Comparison of ENCODE assay signal across 24 cellular contexts in genomic region chr7:126838194-126838593, GRCh38.
A peak's percentile ranks its signal among the peaks of the same experiment; 100 is the strongest.
DNase-seq lines count a peak whose midpoint lies in the region; ATAC-seq and TF ChIP-seq lines count a peak whose summit lies in the region.
"Had no signal": no experiment of that assay in that cellular context is flagged by ENCODE, and none has a peak within 500 bp of the region (broad histone marks: within the 10 kb centered on the region; RNA-seq: fewer than 3 reads in every experiment).

No MANE protein-coding gene starts in this region.

- no peaks in the 10 kb centered on the region for H3K36me3 Mint-ChIP-seq in activated T-cell treated with anti-CD3 and anti-CD28 coated beads, Interleukin-2, amount 50 U/mL, for 4 hours (ENCODE audit: insufficient read depth)
- H3K36me3 Mint-ChIP-seq in activated T-helper 17 cell treated with anti-CD3 and anti-CD28 coated beads, Interleukin-2, amount 50 U/mL, for 72 hours (ENCODE audit: low read depth), result no peaks in the 10 kb centered on the region
- H3K36me3 Mint-ChIP-seq: CD14-positive monocyte; CD8-positive, alpha-beta memory T cell had no signal

- no peaks in the 10 kb centered on the region for H3K36me3 ChIP-seq in SK-N-SH (replicated peaks in 1 of 2; ENCODE audit: control insufficient read depth in 1 of 2, insufficient read depth in 2 of 2, low read length in 1 of 2)
- H3K36me3 ChIP-seq: BE2C; BLaER1 treated with 17β-estradiol and CSF1 and Interleukin-3, amounts not matched to agents 10 nM and 100 nM had no signal

- H3K27ac ChIP-seq in SK-N-SH (ENCODE audit: low read depth in 2 of 2, low read length in 1 of 2), result no peak overlapping the region
- H3K27ac ChIP-seq: A549; BLaER1 treated with 17β-estradiol and CSF1 and Interleukin-3, amounts not matched to agents 10 nM and 100 nM had no signal

- no peaks in the 10 kb centered on the region for H3K9me2 ChIP-seq in SK-N-SH

- no peaks in the 10 kb centered on the region for H3K79me2 ChIP-seq in SK-N-SH (ENCODE audit: insufficient read depth)

- H3K9ac ChIP-seq in SK-N-SH, result no peak overlapping the region
- H3K9ac ChIP-seq: BLaER1 treated with 17β-estradiol and CSF1 and Interleukin-3, amounts not matched to agents 10 nM and 100 nM had no signal

- no peak for DNase-seq in SK-N-SH
- DNase-seq in activated T-cell treated with anti-CD3 and anti-CD28 coated beads, Interleukin-2, amount 50 U/mL, for 4 hours, result no peak
- DNase-seq in activated T-cell treated with anti-CD3 and anti-CD28 coated beads, Interleukin-2, amount 50 U/mL, for 48 hours, result no peak
- DNase-seq in stimulated activated naive CD8-positive, alpha-beta T cell treated with anti-CD3 and anti-CD28 coated beads, Interleukin-15, Interleukin-2, amounts not matched to agents 100 U/mL and 50 U/mL, for 24 hours, result no peak
- no peak for DNase-seq in NCI-H1694 treated with DMSO at 0.1 percent for 48 hours (lab: John Stamatoyannopoulos, UW)
- DNase-seq: 8988T; ACHN; AML-193; BE2C; CD4-positive, alpha-beta T cell; CD8-positive, alpha-beta memory T cell; DMS 273 treated with DMSO at 0.1 percent for 48 hours; DMS79; EL; GDM1; H9 had no signal

- TF ChIP-seq RAD21 in SK-N-SH (IDR thresholded peaks at IDR 0.05; ENCODE audit: low read length), result no peak

- POLR2A ChIA-PET in SK-N-SH (lab: Yijun Ruan, JAX), result no interaction called here

- peaks cover 1% of the 10 kb centered on the region for H3K27me3 Mint-ChIP-seq in activated T-cell treated with anti-CD3 and anti-CD28 coated beads, Interleukin-2, amount 50 U/mL, for 4 hours (ENCODE audit: low read depth)
- H3K27me3 Mint-ChIP-seq in activated T-helper 17 cell treated with anti-CD3 and anti-CD28 coated beads, Interleukin-2, amount 50 U/mL, for 72 hours, result peaks cover 10% of the 10 kb centered on the region

- no peak overlapping the region for H3K27ac Mint-ChIP-seq in activated T-helper 17 cell treated with anti-CD3 and anti-CD28 coated beads, Interleukin-2, amount 50 U/mL, for 72 hours
- H3K27ac Mint-ChIP-seq: CD14-positive monocyte; CD4-positive, alpha-beta T cell; CD8-positive, alpha-beta memory T cell; GM23338; H9 had no signal

- CTCF ChIA-PET in SK-N-SH (lab: Yijun Ruan, JAX), result interaction anchor here (1.6 kb wide), 1 partner anchor 35 kb away, joined by 4 read pairs; no protein-coding TSS in a partner anchor

- ATAC-seq in SK-N-SH treated with all-trans-retinoic acid at 6 μM for 48 hours, result no peak
- ATAC-seq in activated T-cell treated with anti-CD3 and anti-CD28 coated beads, Interleukin-2, amount 50 U/mL, for 4 hours, result peak; percentile 51 to 56
- peak; percentile 29 for ATAC-seq in activated T-helper 17 cell treated with anti-CD3 and anti-CD28 coated beads, Interleukin-2, amount 50 U/mL, for 72 hours (replicated peaks)
- ATAC-seq in stimulated activated naive CD8-positive, alpha-beta T cell treated with anti-CD3 and anti-CD28 coated beads, Interleukin-15, Interleukin-2, amounts not matched to agents 100 U/mL and 50 U/mL, for 24 hours, result peak; percentile 52
- ATAC-seq: A549, GM12878, GM23338, HCT116 had no signal

- H3K9me3 ChIP-seq in SK-N-SH, result no peaks in the 10 kb centered on the region
- H3K9me3 ChIP-seq: A549; BE2C; BLaER1 treated with 17β-estradiol and CSF1 and Interleukin-3, amounts not matched to agents 10 nM and 100 nM had no signal

- H3K4me1 Mint-ChIP-seq in activated T-cell treated with anti-CD3 and anti-CD28 coated beads, Interleukin-2, amount 50 U/mL, for 4 hours (ENCODE audit: low read depth), result no peaks in the 10 kb centered on the region
- H3K4me1 Mint-ChIP-seq in activated T-helper 17 cell treated with anti-CD3 and anti-CD28 coated beads, Interleukin-2, amount 50 U/mL, for 72 hours, result no peaks in the 10 kb centered on the region
- H3K4me1 Mint-ChIP-seq: CD14-positive monocyte; CD8-positive, alpha-beta memory T cell; GM23338 had no signal

- TF ChIP-seq EP300 in SK-N-SH (IDR thresholded peaks at IDR 0.05; ENCODE audit: borderline replicate concordance in 1 of 2, low read depth in 1 of 2, low read length in 1 of 2), result no peak

- H3F3A ChIP-seq in SK-N-SH (replicated peaks; ENCODE audit: insufficient read depth), result no peaks in the 10 kb centered on the region

- no peaks in the 10 kb centered on the region for H4K20me1 ChIP-seq in SK-N-SH (ENCODE audit: insufficient read depth)
- H4K20me1 ChIP-seq: BLaER1 treated with 17β-estradiol and CSF1 and Interleukin-3, amounts not matched to agents 10 nM and 100 nM had no signal

- peaks cover 0 to 9% of the 10 kb centered on the region in 2 experiments; a peak in 2 of 4 replicates for H3K4me1 ChIP-seq in SK-N-SH (ENCODE audit: control insufficient read depth in 1 of 2, insufficient read depth in 2 of 2, low read depth in 1 of 2, low read length in 1 of 2)
- H3K4me1 ChIP-seq: A549; BLaER1 treated with 17β-estradiol and CSF1 and Interleukin-3, amounts not matched to agents 10 nM and 100 nM had no signal

- H3K4me3 ChIP-seq in SK-N-SH (ENCODE audit: low read depth in 2 of 2, low read length in 1 of 2), result no peak overlapping the region
- H3K4me3 ChIP-seq: A549; BLaER1 treated with 17β-estradiol and CSF1 and Interleukin-3, amounts not matched to agents 10 nM and 100 nM; GM12878; GM23338 had no signal

- H2AFZ ChIP-seq in SK-N-SH (ENCODE audit: low read depth), result no peak overlapping the region
- H2AFZ ChIP-seq: GM23338 had no signal

- no peaks in the 10 kb centered on the region for H3K27me3 ChIP-seq in SK-N-SH (ENCODE audit: insufficient read depth)
- H3K27me3 ChIP-seq: BE2C; BLaER1 treated with 17β-estradiol and CSF1 and Interleukin-3, amounts not matched to agents 10 nM and 100 nM had no signal

- no peaks in the 10 kb centered on the region for H3K9me3 Mint-ChIP-seq in activated T-cell treated with anti-CD3 and anti-CD28 coated beads, Interleukin-2, amount 50 U/mL, for 4 hours
- no peaks in the 10 kb centered on the region for H3K9me3 Mint-ChIP-seq in activated T-helper 17 cell treated with anti-CD3 and anti-CD28 coated beads, Interleukin-2, amount 50 U/mL, for 72 hours
- H3K9me3 Mint-ChIP-seq: CD4-positive, alpha-beta T cell; CD8-positive, alpha-beta memory T cell; GM23338 had no signal

- no peak overlapping the region for H3K4me3 Mint-ChIP-seq in activated T-cell treated with anti-CD3 and anti-CD28 coated beads, Interleukin-2, amount 50 U/mL, for 4 hours
- no peak overlapping the region for H3K4me3 Mint-ChIP-seq in activated T-helper 17 cell treated with anti-CD3 and anti-CD28 coated beads, Interleukin-2, amount 50 U/mL, for 72 hours
- H3K4me3 Mint-ChIP-seq: CD14-positive monocyte; CD4-positive, alpha-beta T cell; CD8-positive, alpha-beta memory T cell; GM23338; H9 had no signal

- TF ChIP-seq CTCF in SK-N-SH (IDR thresholded peaks at IDR 0.05), result no peak

- H3K4me2 ChIP-seq in SK-N-SH, result no peak overlapping the region
- H3K4me2 ChIP-seq: A549; BLaER1 treated with 17β-estradiol and CSF1 and Interleukin-3, amounts not matched to agents 10 nM and 100 nM; GM23338 had no signal

TF ChIP-seq in SK-N-SH treated with all-trans-retinoic acid at 6 μM for 48 hours, 23 proteins besides CTCF, POLR2A, EP300 and RAD21:
- TF ChIP-seq ISL1 (CRISPR knock-in tag; IDR thresholded peaks at IDR 0.05), result no peak
- peak; percentile 37; the same call in 1 of the 2 replicates for TF ChIP-seq ZNF70 (CRISPR knock-in tag; IDR thresholded peaks at IDR 0.05)

TF ChIP-seq in SK-N-SH, 30 proteins besides CTCF, POLR2A, EP300 and RAD21:
- TF ChIP-seq MAX (IDR thresholded peaks at IDR 0.05; ENCODE audit: low read depth), result no peak
- no peak for TF ChIP-seq RFX5 (IDR thresholded peaks at IDR 0.05; ENCODE audit: low read length)
- no peak for TF ChIP-seq ZBTB33 (IDR thresholded peaks at IDR 0.05; ENCODE audit: borderline replicate concordance, low read depth)
- no peak for TF ChIP-seq NFIC (IDR thresholded peaks at IDR 0.05; ENCODE audit: borderline replicate concordance)
